In genomic region chr3:126412841-126413692, GRCh38 we compare ENCODE assay signal across 20 cellular contexts. TPM values are rescaled to one million over a fixed set of nuclear protein-coding genes. Genes with fewer than 3 reads are reported as not detected.
DNase-seq lines count a peak whose midpoint lies in the region; ATAC-seq, FAIRE-seq and TF ChIP-seq lines count a peak whose summit lies in the region.
"Had no signal": no experiment of that assay in that cellular context is flagged by ENCODE, and none has a peak within 500 bp of the region (broad histone marks: within the 10 kb centered on the region; RNA-seq: fewer than 3 reads in every experiment).

No MANE protein-coding gene starts in this region.

- TF ChIP-seq POLR2A in H1 (IDR thresholded peaks at IDR 0.05; ENCODE audit: control extremely low read depth in 1 of 2, low read depth in 2 of 2, low read length in 2 of 2): no peak

- no peaks in the 10 kb centered on the region for H3K23me2 ChIP-seq in H1 (ENCODE audit: low read depth, low read length)

- H3K4me1 ChIP-seq in H1 (replicated peaks in 1 of 4; ENCODE audit: control insufficient read depth in 3 of 4, insufficient read depth in 4 of 4, low read length in 3 of 4): peaks cover 0 to 6% (median 5%) of the 10 kb centered on the region in 4 experiments; a peak in 4 of 7 replicates
- no peaks in the 10 kb centered on the region for H3K4me1 ChIP-seq in mesenchymal stem cell (ENCODE audit: control insufficient read depth, insufficient read depth, low read depth, low read length)
- H3K4me1 ChIP-seq: A549, BE2C had no signal

- H3K4me3 ChIP-seq in H1 (ENCODE audit: extremely low read depth in 1 of 4, insufficient read depth in 2 of 4, low read depth in 3 of 4, low read length in 4 of 4) (no peak overlapping the region), mesenchymal stem cell (ENCODE audit: insufficient read depth in 1 of 2, low read depth in 1 of 2, low read length in 2 of 2) (peak overlapping the region in 1 of 2 experiments; percentile 29)
- H3K4me3 ChIP-seq: A549 had no signal

- H3K14ac ChIP-seq in H1 (ENCODE audit: insufficient read length): no peak overlapping the region
- no peak overlapping the region for H3K14ac ChIP-seq in mesenchymal stem cell (ENCODE audit: low read length in 2 of 2)

- H3K27ac ChIP-seq in H1 (ENCODE audit: low read depth, low read length) (no peak overlapping the region), mesenchymal stem cell (ENCODE audit: low read length, poor library complexity, severe bottlenecking) (no peak overlapping the region)
- H3K27ac ChIP-seq: A549, C4-2B had no signal

- H3K36me3 Mint-ChIP-seq in osteocyte (ENCODE audit: unreplicated experiment): no peaks in the 10 kb centered on the region
- H3K36me3 Mint-ChIP-seq in type B pancreatic cell: no peaks in the 10 kb centered on the region
- H3K36me3 Mint-ChIP-seq: CD4-positive, alpha-beta memory T cell had no signal

- H3K18ac ChIP-seq in H1 (ENCODE audit: extremely low read depth, low read length): no peak overlapping the region
- H3K18ac ChIP-seq in mesenchymal stem cell (ENCODE audit: low read depth in 1 of 2, low read length in 2 of 2): no peak overlapping the region

- H3K23ac ChIP-seq in H1 (ENCODE audit: insufficient read length) (no peak overlapping the region), mesenchymal stem cell (ENCODE audit: low read length in 2 of 2) (no peak overlapping the region)

- no peak overlapping the region for H3K4me2 ChIP-seq in H1 (ENCODE audit: insufficient read depth in 1 of 2, low read depth in 2 of 2, low read length in 2 of 2)
- H3K4me2 ChIP-seq in mesenchymal stem cell (ENCODE audit: low read length, poor library complexity, severe bottlenecking): no peak overlapping the region
- H3K4me2 ChIP-seq: A549 had no signal

- no peak for ATAC-seq in HG03378 (IDR thresholded peaks at IDR 0.05; ENCODE audit: unreplicated experiment)
- ATAC-seq: A549 had no signal

- H4K20me1 ChIP-seq in H1 (replicated peaks in 1 of 2; ENCODE audit: control insufficient read depth in 1 of 2, insufficient read depth in 2 of 2, low read length in 2 of 2): no peaks in the 10 kb centered on the region

- no peak for TF ChIP-seq RAD21 in H1 (IDR thresholded peaks at IDR 0.05 in 1 of 2, conservative IDR thresholded peaks at IDR 0.05 in 1 of 2; ENCODE audit: low read depth in 2 of 2, low read length in 2 of 2)

- H3K4me1 Mint-ChIP-seq in osteocyte (ENCODE audit: unreplicated experiment) (no peaks in the 10 kb centered on the region), type B pancreatic cell (ENCODE audit: unreplicated experiment) (peaks cover 5% of the 10 kb centered on the region)
- H3K4me1 Mint-ChIP-seq: CD4-positive, alpha-beta memory T cell had no signal

- H3K27me3 Mint-ChIP-seq in osteocyte (ENCODE audit: unreplicated experiment): peaks cover 28% of the 10 kb centered on the region
- peaks cover 13% of the 10 kb centered on the region for H3K27me3 Mint-ChIP-seq in type B pancreatic cell

- WGBS in H1 (ENCODE audit: extremely low coverage in 1 of 2, insufficient coverage in 1 of 2, insufficient read length in 1 of 2, insufficient replicate concordance in 2 of 2, low coverage in 1 of 2, low lambda C conversion rate in 2 of 2, missing lambda C conversion rate in 1 of 2), 2 experiments: 89% methylated on average over 5 of the region's 6 CpGs; no CpG with 5 or more reads in 1 of the 2 experiments
- WGBS in mesenchymal stem cell: 94% methylated on average over 6 of the region's 6 CpGs

- H3K4me3 Mint-ChIP-seq in osteocyte (ENCODE audit: unreplicated experiment): no peak overlapping the region
- H3K4me3 Mint-ChIP-seq in type B pancreatic cell: no peak overlapping the region
- H3K4me3 Mint-ChIP-seq: CD4-positive, alpha-beta memory T cell; HFFc6 had no signal

- POLR2A ChIA-PET in H1 (lab: Charles Lee; ENCODE audit: partially characterized antibody): interaction anchor here (2.2 kb wide), 1 partner anchor 10 kb away, joined by 5 read pairs; no protein-coding TSS in a partner anchor

- H3K36me3 ChIP-seq in H1 (ENCODE audit: control insufficient read depth in 2 of 4, insufficient read depth in 4 of 4, low read length in 3 of 4) (no peaks in the 10 kb centered on the region), mesenchymal stem cell (ENCODE audit: control insufficient read depth in 1 of 2, insufficient read depth in 2 of 2, low read depth in 1 of 2, low read length in 2 of 2) (no peaks in the 10 kb centered on the region)
- H3K36me3 ChIP-seq: BE2C had no signal

- H3K79me1 ChIP-seq in H1 (ENCODE audit: low read depth, low read length): no peaks in the 10 kb centered on the region
- no peaks in the 10 kb centered on the region for H3K79me1 ChIP-seq in mesenchymal stem cell (replicated peaks; ENCODE audit: low read length, poor library complexity, severe bottlenecking)

- H3K9me3 Mint-ChIP-seq in osteocyte (ENCODE audit: unreplicated experiment) (no peaks in the 10 kb centered on the region), type B pancreatic cell (no peaks in the 10 kb centered on the region)
- H3K9me3 Mint-ChIP-seq: HFFc6 had no signal

- H2BK5ac ChIP-seq in H1 (ENCODE audit: low read depth, low read length): no peak overlapping the region
- H2BK5ac ChIP-seq in mesenchymal stem cell (ENCODE audit: low read depth, low read length, poor library complexity, severe bottlenecking): no peak overlapping the region

- H3K4ac ChIP-seq in H1 (replicated peaks; ENCODE audit: insufficient read length, low read depth, low read length): no peak overlapping the region
- no peak overlapping the region for H3K4ac ChIP-seq in mesenchymal stem cell (ENCODE audit: low read depth in 1 of 2, low read length in 2 of 2)

- peak overlapping the region; percentile 72; the same call in 1 of the 2 replicates for H2BK15ac ChIP-seq in H1 (ENCODE audit: low read length)
- no peak overlapping the region for H2BK15ac ChIP-seq in mesenchymal stem cell (ENCODE audit: low read depth, poor library complexity, severe bottlenecking)

- H4K91ac ChIP-seq in H1 (replicated peaks; ENCODE audit: insufficient read length, low read length) (no peak overlapping the region), mesenchymal stem cell (ENCODE audit: low read length) (peak overlapping the region; percentile 11)

- H3K56ac ChIP-seq in H1 (replicated peaks; ENCODE audit: insufficient read length, low read depth, low read length): no peak overlapping the region

- DNase-seq in H1 (ENCODE audit: low read depth in 1 of 2, low spot score in 2 of 2): no peak
- no peak for DNase-seq in mesenchymal stem cell
- DNase-seq in osteocyte (ENCODE audit: extremely low spot score, unreplicated experiment): peak; percentile 70
- peak; percentile 49 for DNase-seq in type B pancreatic cell (ENCODE audit: extremely low spot score, unreplicated experiment)
- no peak for DNase-seq in D721Med (ENCODE audit: insufficient read length, low spot score)
- DNase-seq in NCI-H82 treated with DMSO at 0.1 percent for 48 hours (lab: John Stamatoyannopoulos, UW; ENCODE audit: unreplicated experiment): no peak
- DNase-seq: BE2C; CD4-positive, alpha-beta memory T cell; DND-41; GDM1; GOT3; HCEC 1CT; HFFc6; IMR-90 had no signal

- H3K9ac ChIP-seq in H1 (replicated peaks in 1 of 4; ENCODE audit: extremely low read depth in 1 of 4, low read depth in 3 of 4, low read length in 3 of 4) (no peak overlapping the region), mesenchymal stem cell (ENCODE audit: low read length) (no peak overlapping the region)

- H3K27me3 ChIP-seq in H1 (replicated peaks in 1 of 4; ENCODE audit: control insufficient read depth in 3 of 4, extremely low read depth in 1 of 4, insufficient read depth in 3 of 4, low read length in 3 of 4): no peaks in the 10 kb centered on the region
- peaks cover 20 to 86% of the 10 kb centered on the region in 2 experiments for H3K27me3 ChIP-seq in mesenchymal stem cell (ENCODE audit: control insufficient read depth in 1 of 2, insufficient read depth in 1 of 2, low read length in 2 of 2)
- H3K27me3 ChIP-seq: BE2C had no signal

- H2AFZ ChIP-seq in H1 (ENCODE audit: low read length) (no peak overlapping the region), mesenchymal stem cell (ENCODE audit: low read depth, low read length) (no peak overlapping the region)

- TF ChIP-seq EP300 in H1 (IDR thresholded peaks at IDR 0.05; ENCODE audit: borderline replicate concordance in 1 of 2, low read depth in 2 of 2, low read length in 2 of 2): no peak

- 0 out of 2 replicates have a peak overlapping the region, but pooled peaks have one; percentile 50 for H2BK12ac ChIP-seq in H1 (ENCODE audit: low read depth, low read length)
- no peak overlapping the region for H2BK12ac ChIP-seq in mesenchymal stem cell (ENCODE audit: low read length in 2 of 2)

- no peak for TF ChIP-seq CTCF in H1 (IDR thresholded peaks at IDR 0.05; ENCODE audit: control extremely low read depth in 1 of 3, insufficient read depth in 1 of 3, low read depth in 1 of 3, low read length in 3 of 3)
- no peak for TF ChIP-seq CTCF in osteocyte (IDR thresholded peaks at IDR 0.05)
- TF ChIP-seq CTCF in type B pancreatic cell (conservative IDR thresholded peaks at IDR 0.05): no peak
- TF ChIP-seq CTCF in D721Med (IDR thresholded peaks at IDR 0.05; ENCODE audit: insufficient read depth, missing control alignments): no peak

- H3K9me3 ChIP-seq in H1 (ENCODE audit: insufficient read depth in 2 of 2, low read depth in 1 of 2, low read length in 1 of 2) (no peaks in the 10 kb centered on the region), mesenchymal stem cell (ENCODE audit: control insufficient read depth, low read length) (no peaks in the 10 kb centered on the region)
- H3K9me3 ChIP-seq: A549, BE2C had no signal

- no peak overlapping the region for H4K5ac ChIP-seq in H1 (ENCODE audit: insufficient read length, low read depth, low read length)

- no peak overlapping the region for H3K27ac Mint-ChIP-seq in osteocyte (ENCODE audit: unreplicated experiment)
- H3K27ac Mint-ChIP-seq in type B pancreatic cell: no peak overlapping the region
- H3K27ac Mint-ChIP-seq: HFFc6 had no signal

- no peak overlapping the region; the same call in 1 of the 2 replicates for H2BK20ac ChIP-seq in H1 (ENCODE audit: low read length)

- H2BK120ac ChIP-seq in H1 (replicated peaks; ENCODE audit: low read depth, low read length) (no peak overlapping the region), mesenchymal stem cell (ENCODE audit: low read depth, low read length) (no peak overlapping the region)

- H2AK5ac ChIP-seq in H1 (ENCODE audit: low read depth, low read length): no peak overlapping the region
- no peak overlapping the region for H2AK5ac ChIP-seq in mesenchymal stem cell (ENCODE audit: low read length, severe bottlenecking)

- H4K8ac ChIP-seq in H1 (ENCODE audit: extremely low read depth, insufficient read depth, low read length) (no peak overlapping the region), mesenchymal stem cell (ENCODE audit: low read length) (no peak overlapping the region)

- CTCF ChIA-PET in H1 (lab: Charles Lee; ENCODE audit: partially characterized antibody): interaction anchor here (0.9 to 1.2 kb wide), 3 partner anchors 11 to 279 kb away, joined by 3 read pairs; no protein-coding TSS in a partner anchor

- FAIRE-seq in H1 (lab: Jason Lieb, UNC) (no peak), D721Med (lab: Jason Lieb, UNC) (no peak)
- FAIRE-seq: A549, GM12892, GM19239 had no signal

- no peaks in the 10 kb centered on the region for H3K79me2 ChIP-seq in H1 (ENCODE audit: control insufficient read depth in 1 of 2, insufficient read depth in 2 of 2, low read length in 2 of 2)

RNA-seq across cellular contexts. Expression of gene CFAP100, which starts 18.4 kb away (rescaled TPM):
- total RNA-seq in H1 (2021; fragmentation: NEBNext Ultra II Directional; extraction: Animal tissue kit (Norgen Biotek cat#: 25700)): not detected in 2 replicates
- 0.09 and 0.17 TPM in 2 replicates for polyA plus RNA-seq in H1 (2011; rRNA removed)
- polyA plus RNA-seq in H1 (2011; cell fraction: cytosol; rRNA removed): 0.12 TPM
- polyA plus RNA-seq in H1 (2011; cell fraction: nucleus; rRNA removed): 0.68 TPM
- not detected in 4 replicates for polyA plus RNA-seq in H1 (2012, experiment 1 of 2)
- not detected for polyA plus RNA-seq in H1 (2012, experiment 2 of 2)
- 0.22 TPM for polyA plus RNA-seq in H1 (2013, experiment 1 of 2)
- polyA plus RNA-seq in H1 (2013, experiment 2 of 2): 0.37 TPM
- 0.69 TPM in 1 of 2 replicates, not detected in the other for polyA minus RNA-seq in H1 (2011; rRNA and poly(A)+ RNA removed)
- polyA minus RNA-seq in H1 (2011; cell fraction: cytosol; rRNA and poly(A)+ RNA removed): not detected
- polyA minus RNA-seq in H1 (2011; cell fraction: nucleus; rRNA and poly(A)+ RNA removed): not detected
- polyA plus RNA-seq in mesenchymal stem cell (2013, experiment 1 of 2): not detected
- polyA plus RNA-seq in mesenchymal stem cell (2013, experiment 2 of 2): not detected
- total RNA-seq in osteocyte (not detected in 2 replicates), type B pancreatic cell (ENCODE audit: low replicate concordance) (4.3 TPM in 1 of 2 replicates, not detected in the other)
- total RNA-seq: CD4-positive, alpha-beta memory T cell; HFFc6; IMR-90 had no signal
- polyA plus RNA-seq: A549; AG04450; CD4-positive, alpha-beta memory T cell; IMR-90 had no signal

RNA-seq across cellular contexts. Expression of gene KLF15, which starts 55.9 kb away (rescaled TPM):
- 17.4 and 19.5 TPM in 2 replicates for total RNA-seq in H1 (2021; fragmentation: NEBNext Ultra II Directional; extraction: Animal tissue kit (Norgen Biotek cat#: 25700))
- polyA plus RNA-seq in H1 (2011; rRNA removed): 15.7 and 27.1 TPM in 2 replicates
- 18.4 TPM for polyA plus RNA-seq in H1 (2011; cell fraction: cytosol; rRNA removed)
- 25.2 TPM for polyA plus RNA-seq in H1 (2011; cell fraction: nucleus; rRNA removed)
- polyA plus RNA-seq in H1 (2012, experiment 1 of 2): 9.7 to 11.7 TPM (median 11.4 TPM) in 4 replicates
- polyA plus RNA-seq in H1 (2012, experiment 2 of 2): 12.0 TPM
- 7.1 TPM for polyA plus RNA-seq in H1 (2013, experiment 1 of 2)
- polyA plus RNA-seq in H1 (2013, experiment 2 of 2): 6.9 TPM
- 5.5 and 8.5 TPM in 2 replicates for polyA minus RNA-seq in H1 (2011; rRNA and poly(A)+ RNA removed)
- polyA minus RNA-seq in H1 (2011; cell fraction: cytosol; rRNA and poly(A)+ RNA removed): 10.0 TPM
- polyA minus RNA-seq in H1 (2011; cell fraction: nucleus; rRNA and poly(A)+ RNA removed): 19.5 TPM
- polyA plus RNA-seq in mesenchymal stem cell (2013, experiment 1 of 2): 0.84 TPM
- polyA plus RNA-seq in mesenchymal stem cell (2013, experiment 2 of 2): 0.96 TPM
- total RNA-seq in osteocyte (5.7 and 7.2 TPM in 2 replicates), type B pancreatic cell (ENCODE audit: low replicate concordance) (2.4 and 7.9 TPM in 2 replicates)
- polyA plus RNA-seq: A549; CD4-positive, alpha-beta memory T cell had no signal

Comparison
In these comparisons a context has a peak if more than half of its experiments do, and no peak if none do; other contexts are left out.
1. DNase-seq: peak in osteocyte (single experiment) and type B pancreatic cell (single experiment); none in H1 (0 of 2), mesenchymal stem cell (single experiment), D721Med (single experiment) and NCI-H82 treated with DMSO at 0.1 percent for 48 hours (single experiment).